In genomic region chr17:386145-386876, GRCh38 we compare ENCODE assay signal across 8 cellular contexts. TPM values are rescaled to one million over a fixed set of nuclear protein-coding genes. Genes with fewer than 3 reads are reported as not detected.
DNase-seq lines count a peak whose midpoint lies in the region; ATAC-seq and TF ChIP-seq lines count a peak whose summit lies in the region.

No MANE protein-coding gene starts in this region.

- no peak for TF ChIP-seq POLR2A in vagina (IDR thresholded peaks at IDR 0.05)

- ATAC-seq in RWPE2 (ENCODE audit: low read depth), result peak; percentile 69
- peak; percentile 74 to 88 (median 82) for ATAC-seq in psoas muscle
- no peak for ATAC-seq in HG03457 (IDR thresholded peaks at IDR 0.05; ENCODE audit: unreplicated experiment)

- H3K27ac ChIP-seq in RWPE2 (ENCODE audit: poor library complexity, severe bottlenecking), result no peak overlapping the region
- no peak overlapping the region for H3K27ac ChIP-seq in cardiac muscle cell
- peak overlapping the region; percentile 58 for H3K27ac ChIP-seq in psoas muscle
- peak overlapping the region; percentile 53 for H3K27ac ChIP-seq in vagina

- peaks cover 5% of the 10 kb centered on the region for H3K27me3 ChIP-seq in RWPE2 (ENCODE audit: insufficient read depth, poor library complexity, severe bottlenecking)
- peaks cover 19% of the 10 kb centered on the region for H3K27me3 ChIP-seq in cardiac muscle cell
- H3K27me3 ChIP-seq in psoas muscle (ENCODE audit: insufficient read depth in 3 of 3, low read length in 2 of 3), result peaks cover 0 to 44% (median 0%) of the 10 kb centered on the region in 3 donors
- no peaks in the 10 kb centered on the region for H3K27me3 ChIP-seq in vagina

- intact Hi-C loops in psoas muscle (cut with DNase I) (loop anchor here (2.0 to 5.0 kb wide), 3 partner anchors 222 to 242 kb away; no protein-coding TSS in a partner anchor), vagina (cut with DNase I) (no loop called here)

- no peak overlapping the region for H3K4me3 ChIP-seq in HFF-Myc (replicated peaks; ENCODE audit: low read depth, low read length)
- H3K4me3 ChIP-seq in RWPE2 (ENCODE audit: severe bottlenecking), result peak overlapping the region; percentile 45
- H3K4me3 ChIP-seq in cardiac muscle cell, result peak overlapping the region; percentile 61
- H3K4me3 ChIP-seq in psoas muscle, result peak overlapping the region; percentile 59
- H3K4me3 ChIP-seq in vagina, result peak overlapping the region; percentile 54 to 69

- H3K4me1 ChIP-seq in RWPE2 (ENCODE audit: insufficient read depth, poor library complexity, severe bottlenecking), result no peaks in the 10 kb centered on the region
- peaks cover 7% of the 10 kb centered on the region for H3K4me1 ChIP-seq in cardiac muscle cell (ENCODE audit: low read depth)
- H3K4me1 ChIP-seq in psoas muscle, result no peaks in the 10 kb centered on the region
- H3K4me1 ChIP-seq in vagina, result peaks cover 9% of the 10 kb centered on the region

- 12 to 19% (median 12%) methylated on average over 42 to 56 of the region's 56 CpGs for WGBS in psoas muscle, 3 donors

- TF ChIP-seq CTCF in HFF-Myc (IDR thresholded peaks at IDR 0.05; ENCODE audit: low read depth, low read length, missing control alignments), result peak; percentile 40
- TF ChIP-seq CTCF in RWPE2 (IDR thresholded peaks at IDR 0.05; ENCODE audit: poor library complexity, severe bottlenecking), result peak; percentile 85
- TF ChIP-seq CTCF in cardiac muscle cell (IDR thresholded peaks at IDR 0.05; ENCODE audit: low read depth, low read length), result peak; percentile 49
- TF ChIP-seq CTCF in psoas muscle (IDR thresholded peaks at IDR 0.05), result peak; percentile 77
- peak; percentile 33 to 78 (median 57) for TF ChIP-seq CTCF in vagina (IDR thresholded peaks at IDR 0.05)

- H3K36me3 ChIP-seq in RWPE2 (ENCODE audit: low read depth) (no peaks in the 10 kb centered on the region), cardiac muscle cell (no peaks in the 10 kb centered on the region), psoas muscle (ENCODE audit: insufficient read depth in 1 of 2, low read depth in 1 of 2) (no peaks in the 10 kb centered on the region), vagina (no peaks in the 10 kb centered on the region)

- H3K9me3 ChIP-seq in RWPE2 (ENCODE audit: severe bottlenecking) (no peaks in the 10 kb centered on the region), cardiac muscle cell (ENCODE audit: low read depth) (no peaks in the 10 kb centered on the region), psoas muscle (no peaks in the 10 kb centered on the region), vagina (no peaks in the 10 kb centered on the region)

- DNase-seq in D341Med (ENCODE audit: low spot score), result peak; percentile 91
- no peak for DNase-seq in HFF-Myc (ENCODE audit: extremely low read depth, low read depth)
- no peak for DNase-seq in RWPE2 (ENCODE audit: low spot score)
- peak; percentile 78 for DNase-seq in activated naive CD4-positive, alpha-beta T cell treated with Interleukin-2 at 50 U/mL for 16 hours
- DNase-seq in cardiac muscle cell (ENCODE audit: low read depth in 1 of 2, low spot score in 1 of 2), result peak; percentile 48 to 86
- peak; percentile 84 to 90 for DNase-seq in psoas muscle
- no peak for DNase-seq in vagina (ENCODE audit: extremely low spot score in 2 of 2)

RNA-seq across cellular contexts. Expression of gene RPH3AL, which starts 33.7 kb away (rescaled TPM):
- total RNA-seq in cardiac muscle cell (24.0 and 39.0 TPM in 2 replicates), psoas muscle (10 to 100 TPM in 1 of 4 donors, 1 to 10 TPM in 3; 5.7 to 18.5 (median 9.8) TPM), vagina (43.5 TPM)
- polyA plus RNA-seq in cardiac muscle cell (13.8 and 22.0 TPM in 2 replicates), psoas muscle (10 to 100 TPM in 1 of 3 donors, 1 to 10 TPM in 2; 3.7 to 11.8 (median 6.3) TPM)

RNA-seq across cellular contexts. Expression of gene RFLNB, which starts 59.4 kb away (rescaled TPM):
- total RNA-seq in cardiac muscle cell (2.1 and 2.4 TPM in 2 replicates), psoas muscle (10 to 100 TPM; 10.8 to 21.8 (median 13.3) TPM), vagina (12.5 TPM)
- polyA plus RNA-seq in cardiac muscle cell (1.8 and 2.0 TPM in 2 replicates), psoas muscle (1 to 10 TPM; 6.0 to 8.4 (median 7.3) TPM)

Comparison
In these comparisons a context has a peak if more than half of its experiments do, and no peak if none do; other contexts are left out.
1. DNase-seq: peak in D341Med (single experiment), activated naive CD4-positive, alpha-beta T cell treated with Interleukin-2 at 50 U/mL for 16 hours (single experiment), cardiac muscle cell (2 of 2) and psoas muscle (2 of 2); none in HFF-Myc (single experiment), RWPE2 (single experiment) and vagina (0 of 2).
2. H3K27ac ChIP-seq: peak in psoas muscle (single experiment) and vagina (single experiment); none in RWPE2 (single experiment) and cardiac muscle cell (single experiment).
3. Peak in every context shown above with its lines, with median percentiles within 50 percentile points of each other: CTCF ChIP-seq.